In genomic region chr9:76374702-76375543, GRCh38 we compare ENCODE assay signal across 8 cellular contexts. TPM values are rescaled to one million over a fixed set of nuclear protein-coding genes. Genes with fewer than 3 reads are reported as not detected.
A peak's percentile ranks its signal among the peaks of the same experiment; 100 is the strongest.
DNase-seq lines count a peak whose midpoint lies in the region; ATAC-seq, FAIRE-seq and TF ChIP-seq lines count a peak whose summit lies in the region.

No MANE protein-coding gene starts in this region.

- H3K4me1 Mint-ChIP-seq in naive thymus-derived CD8-positive, alpha-beta T cell = peaks cover 0 to 4% (median under 1%) of the 10 kb centered on the region in 4 donors

- no peaks in the 10 kb centered on the region for H3K9me3 ChIP-seq in PC-3 (ENCODE audit: low read length)
- H3K9me3 ChIP-seq in pancreas = no peaks in the 10 kb centered on the region

- POLR2A ChIA-PET in PC-3 (lab: Charles Lee; ENCODE audit: unreplicated experiment) = no interaction called here
- POLR2A ChIA-PET in naive thymus-derived CD8-positive, alpha-beta T cell (lab: Charles Lee) = no interaction called here

- DNase-seq in EH (ENCODE audit: low read depth) = peak; percentile 92
- peak; percentile 72 for DNase-seq in PC-3
- DNase-seq in fibroblast of peridontal ligament (ENCODE audit: extremely low read depth) = peak; percentile 83
- peak; percentile 78 to 92 (median 84) for DNase-seq in pancreas
- no peak for DNase-seq in naive thymus-derived CD8-positive, alpha-beta T cell
- no peak for DNase-seq in cerebellar cortex (ENCODE audit: low spot score)

- no peak overlapping the region for H3K4me2 ChIP-seq in PC-3 (ENCODE audit: low read length)

- TF ChIP-seq CTCF in PC-3 (conservative IDR thresholded peaks at IDR 0.05; ENCODE audit: low read depth, low read length) (no peak), pancreas (IDR thresholded peaks at IDR 0.05) (no peak)

- BruUV-seq in PC-3 (replicated peaks; lab: Mats Ljungman, UMichigan) = no TSS peak

- H3K27ac ChIP-seq in PC-3 (ENCODE audit: low read length) = no peak overlapping the region
- H3K27ac ChIP-seq in pancreas = peak overlapping the region in 3 of 4 donors; percentile 70 to 83 (median 77)

- peaks cover 0 to 6% (median 0%) of the 10 kb centered on the region in 3 donors for H3K36me3 Mint-ChIP-seq in naive thymus-derived CD8-positive, alpha-beta T cell

- no peak overlapping the region for H2AFZ ChIP-seq in PC-3 (ENCODE audit: low read length)

- no peak for FAIRE-seq in pancreas (lab: Jason Lieb, UNC)

- no peaks in the 10 kb centered on the region for H3K27me3 ChIP-seq in PC-3 (ENCODE audit: low read length)
- no peaks in the 10 kb centered on the region for H3K27me3 ChIP-seq in pancreas

- H3K27ac Mint-ChIP-seq in naive thymus-derived CD8-positive, alpha-beta T cell = no peak overlapping the region

- no peak overlapping the region for H3K4me3 ChIP-seq in PC-3 (ENCODE audit: low read length)
- H3K4me3 ChIP-seq in pancreas = no peak overlapping the region

- H3K9me2 ChIP-seq in PC-3 (replicated peaks; ENCODE audit: low read length) = no peaks in the 10 kb centered on the region

- no peaks in the 10 kb centered on the region for H3K27me3 Mint-ChIP-seq in naive thymus-derived CD8-positive, alpha-beta T cell

- H3K36me3 ChIP-seq in PC-3 (ENCODE audit: low read depth, low read length) = no peaks in the 10 kb centered on the region
- H3K36me3 ChIP-seq in pancreas = no peaks in the 10 kb centered on the region

- no peak overlapping the region for H3K4me3 Mint-ChIP-seq in naive thymus-derived CD8-positive, alpha-beta T cell

- CTCF ChIA-PET in PC-3 (lab: Charles Lee) = no interaction called here

- H3K79me2 ChIP-seq in PC-3 (ENCODE audit: low read length) = no peaks in the 10 kb centered on the region

- H3K4me1 ChIP-seq in PC-3 (ENCODE audit: insufficient read depth, low read length) (peaks cover 21% of the 10 kb centered on the region), pancreas (peaks cover 34 to 49% (median 48%) of the 10 kb centered on the region in 3 donors)

- peak; percentile 60 for ATAC-seq in PC-3
- ATAC-seq in pancreas = peak; percentile 79 to 89 (median 84)
- ATAC-seq in GM21526 (IDR thresholded peaks at IDR 0.05; ENCODE audit: low FRiP score, unreplicated experiment) = no peak
- no peak for ATAC-seq in naive thymus-derived CD8-positive, alpha-beta T cell
- no peak for ATAC-seq in GM21786 (IDR thresholded peaks at IDR 0.05; ENCODE audit: unreplicated experiment)

- no peaks in the 10 kb centered on the region for H3F3A ChIP-seq in PC-3 (ENCODE audit: low read length, unreplicated experiment)

- no peaks in the 10 kb centered on the region for H4K20me1 ChIP-seq in PC-3 (ENCODE audit: low read length)

- WGBS in pancreas, 2 donors = 69 to 71% methylated on average over 10 of the region's 10 CpGs

- no peaks in the 10 kb centered on the region for H3K9me3 Mint-ChIP-seq in naive thymus-derived CD8-positive, alpha-beta T cell

- intact Hi-C loops in PC-3 (cut with micrococcal nuclease) (no loop called here), pancreas (cut with DNase I) (loop anchor here in 1 of 3 donors (5.0 kb wide), 1 partner anchor 53 kb away; no protein-coding TSS in a partner anchor)

- H3K9ac ChIP-seq in PC-3 (ENCODE audit: low read length) = no peak overlapping the region

RNA-seq across cellular contexts. Expression of gene RFK, which starts 19.3 kb away (rescaled TPM):
- 8.1 and 9.7 TPM in 2 replicates for total RNA-seq in PC-3 (2014; rRNA removed)
- total RNA-seq in pancreas = 10 to 100 TPM in 4 of 6 donors, 1 to 10 TPM in 2; 8.3 to 16.5 (median 10.8) TPM
- 10 to 100 TPM in 1 of 2 donors, 1 to 10 TPM in 1; 5.8 to 13.7 TPM for polyA plus RNA-seq in pancreas
- 10 to 100 TPM; 13.2 to 14.0 TPM for total RNA-seq in naive thymus-derived CD8-positive, alpha-beta T cell
- 10 to 100 TPM; 18.9 to 24.1 (median 24.1) TPM for polyA plus RNA-seq in naive thymus-derived CD8-positive, alpha-beta T cell

Comparison
In these comparisons a context has a peak if more than half of its experiments do, and no peak if none do; other contexts are left out.
1. DNase-seq: peak in EH (single experiment), PC-3 (single experiment), fibroblast of peridontal ligament (single experiment) and pancreas (6 of 6); none in naive thymus-derived CD8-positive, alpha-beta T cell (0 of 10) and cerebellar cortex (single experiment).
2. ATAC-seq: peak in PC-3 (single experiment) and pancreas (4 of 4); none in GM21526 (single experiment), naive thymus-derived CD8-positive, alpha-beta T cell (0 of 2) and GM21786 (single experiment).